Comparison of ENCODE assay signal across 8 cellular contexts in the genomic region with DNA sequence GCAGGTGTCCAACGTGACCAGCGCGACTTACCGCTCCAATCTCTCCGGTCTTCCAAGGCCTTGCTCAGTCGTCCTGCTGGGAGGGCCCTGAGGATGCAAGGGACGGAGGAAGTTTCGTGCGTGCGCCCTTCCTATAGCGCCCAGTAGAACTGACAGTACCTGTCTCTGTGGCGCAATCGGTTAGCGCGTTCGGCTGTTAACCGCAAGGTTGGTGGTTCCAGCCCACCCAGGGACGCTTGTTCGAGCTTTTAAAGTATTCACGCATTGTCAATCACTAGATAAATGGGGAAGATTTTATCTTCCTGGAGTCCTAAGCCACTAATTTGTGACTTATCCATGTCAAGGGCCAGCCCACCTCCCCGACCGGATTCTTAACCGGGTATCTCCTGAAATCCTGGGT.
A peak's percentile ranks its signal among the peaks of the same experiment; 100 is the strongest.
DNase-seq lines count a peak whose midpoint lies in the region; ATAC-seq and TF ChIP-seq lines count a peak whose summit lies in the region.
"Not testable (repeated sequence)": the region's sequence is repeated elsewhere in the genome, so short reads cannot be mapped to it uniquely, and the experiment has no call there.

No MANE protein-coding gene starts in this region.

- peak overlapping the region; percentile 75; the same call in 1 of the 2 replicates for H2AFZ ChIP-seq in PC-9
- not testable (repeated sequence) for H2AFZ ChIP-seq in neural cell (ENCODE audit: low read depth, low read length)

- H3K9me2 ChIP-seq in PC-9 (ENCODE audit: insufficient read depth); neural cell (ENCODE audit: insufficient read depth, low read length): not testable (repeated sequence)

- H3K9me3 ChIP-seq in PC-9 (ENCODE audit: insufficient read depth, low read depth); neural cell (ENCODE audit: low read length): not testable (repeated sequence)

- POLR2A ChIA-PET in PC-9 (lab: Charles Lee; ENCODE audit: unreplicated experiment), result not testable (repeated sequence)

- peak; percentile 62 for DNase-seq in AG10803 (ENCODE audit: low read depth)
- peak; percentile 77 for DNase-seq in HT1080 (ENCODE audit: low read depth)
- DNase-seq in PC-9, result peak; percentile 64 to 68
- DNase-seq in activated CD8-positive, alpha-beta memory T cell treated with anti-CD3 and anti-CD28 coated beads for 24 hours, result peak; percentile 83
- DNase-seq in cardiac fibroblast (ENCODE audit: low read depth in 2 of 2), result peak; percentile 59 to 74
- DNase-seq in left cardiac atrium, result peak; percentile 30
- peak in 2 of 3 experiments; percentile 40 to 59 for DNase-seq in stimulated activated CD4-positive, alpha-beta T cell treated with anti-CD3 and anti-CD28 coated beads, TNF-alpha, amount 100 ng/mL, for 24 hours (ENCODE audit: low read depth in 3 of 3)

- H3K79me2 ChIP-seq in PC-9 (ENCODE audit: low read depth); neural cell (replicated peaks; ENCODE audit: insufficient read depth, low read length): not testable (repeated sequence)

- not testable (repeated sequence) for TF ChIP-seq EP300 in neural cell (conservative IDR thresholded peaks at IDR 0.05; ENCODE audit: poor library complexity, severe bottlenecking)

- H3K27me3 ChIP-seq in PC-9 (ENCODE audit: insufficient read depth, low read depth); neural cell (ENCODE audit: insufficient read depth, low read depth, low read length): not testable (repeated sequence)

- not testable (repeated sequence) for H4K20me1 ChIP-seq in PC-9 (ENCODE audit: insufficient read depth); neural cell (ENCODE audit: insufficient read depth)

- BruUV-seq in PC-9 (replicated peaks; lab: Mats Ljungman, UMichigan), result TSS peak; percentile 99

- not testable (repeated sequence) for H3K4me1 ChIP-seq in PC-9 (replicated peaks; ENCODE audit: insufficient read depth)

- CTCF ChIA-PET in PC-9 (lab: Charles Lee), result not testable (repeated sequence)

- intact Hi-C loops in PC-9 (cut with micrococcal nuclease; ENCODE audit: unreplicated experiment); left cardiac atrium (cut with DNase I): not testable (repeated sequence)

- peak overlapping the region; percentile 36 for H3K4me3 ChIP-seq in AG10803 (ENCODE audit: low read length)
- H3K4me3 ChIP-seq in PC-9, result peak overlapping the region; percentile 45; the same call in 1 of the 2 replicates
- H3K4me3 ChIP-seq in cardiac fibroblast (replicated peaks in 1 of 2; ENCODE audit: low read depth in 2 of 2, low read length in 2 of 2), result peak overlapping the region; percentile 34 to 35
- H3K4me3 ChIP-seq in neural cell (ENCODE audit: low read length), result peak overlapping the region; percentile 49

- peak overlapping the region; percentile 67 for H3K4me2 ChIP-seq in PC-9
- not testable (repeated sequence) for H3K4me2 ChIP-seq in neural cell (ENCODE audit: low read length)

- not testable (repeated sequence) for H3K9ac ChIP-seq in neural cell (ENCODE audit: low read length)

- ATAC-seq in left cardiac atrium, result not testable (repeated sequence)

- TF ChIP-seq RAD21 in neural cell (conservative IDR thresholded peaks at IDR 0.05), result not testable (repeated sequence)

- H3F3A ChIP-seq in PC-9 (ENCODE audit: insufficient read depth, low read depth); neural cell (ENCODE audit: insufficient read depth, low read length, poor library complexity, severe bottlenecking): not testable (repeated sequence)

- not testable (repeated sequence) for H3K36me3 ChIP-seq in PC-9 (ENCODE audit: low read depth); neural cell (ENCODE audit: insufficient read depth, low read length)

- H3K27ac ChIP-seq in PC-9, result 0 out of 2 replicates have a peak overlapping the region, but pooled peaks have one; percentile 5
- not testable (repeated sequence) for H3K27ac ChIP-seq in neural cell (ENCODE audit: low read length)

- TF ChIP-seq CTCF in AG10803 (conservative IDR thresholded peaks at IDR 0.05; ENCODE audit: low read length); PC-9 (conservative IDR thresholded peaks at IDR 0.05); cardiac fibroblast (IDR thresholded peaks at IDR 0.05; ENCODE audit: low read depth, low read length); neural cell (IDR thresholded peaks at IDR 0.05; ENCODE audit: poor library complexity, severe bottlenecking): not testable (repeated sequence)

Comparison
In these comparisons a context has a peak if more than half of its experiments do, and no peak if none do; other contexts are left out.
1. DNase-seq: peak in every context shown above with its lines; median percentile 83 in activated CD8-positive, alpha-beta memory T cell treated with anti-CD3 and anti-CD28 coated beads for 24 hours; 77 in HT1080; 66 in cardiac fibroblast; 66 in PC-9; 62 in AG10803; 50 in stimulated activated CD4-positive, alpha-beta T cell treated with anti-CD3 and anti-CD28 coated beads, TNF-alpha, amount 100 ng/mL, for 24 hours; 30 in left cardiac atrium.